ENCODE assay signal across 8 cellular contexts in the genomic region with DNA sequence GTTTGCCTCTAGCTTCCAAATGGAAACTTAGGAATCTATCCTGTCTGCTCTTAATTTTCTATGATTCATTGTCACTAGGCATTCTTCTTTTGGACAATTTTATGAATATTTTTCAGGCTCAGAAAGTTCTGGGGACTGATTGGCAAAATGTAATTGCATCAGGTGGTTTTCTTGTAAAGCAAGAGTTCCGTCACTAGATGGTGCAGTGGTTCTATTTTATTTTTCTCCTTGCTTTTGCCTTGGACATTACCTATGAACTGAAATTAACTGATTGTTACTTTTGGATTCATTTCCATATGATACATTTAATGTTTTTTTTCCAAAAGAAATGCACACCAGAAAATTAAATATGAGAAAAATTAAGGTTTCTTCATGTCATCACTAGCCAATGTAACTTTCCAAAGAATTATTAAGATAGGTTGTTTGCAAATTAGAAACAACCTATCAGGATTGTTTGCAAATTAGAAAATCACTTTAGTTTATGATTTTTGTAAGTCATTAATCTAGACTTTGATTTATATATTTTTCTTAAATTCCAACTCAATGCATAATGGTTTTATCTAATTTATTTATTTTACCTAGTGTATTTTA. TPM values are rescaled to one million over a fixed set of nuclear protein-coding genes. Genes with fewer than 3 reads are reported as not detected.
DNase-seq lines count a peak whose midpoint lies in the region; ATAC-seq and TF ChIP-seq lines count a peak whose summit lies in the region.

No MANE protein-coding gene starts in this region.

- H3K4me1 Mint-ChIP-seq in activated T-cell treated with anti-CD3 and anti-CD28 coated beads, Interleukin-2, amount 50 U/mL, for 24 hours (ENCODE audit: low read depth), result no peaks in the 10 kb centered on the region

- H3K36me3 Mint-ChIP-seq in activated T-cell treated with anti-CD3 and anti-CD28 coated beads, Interleukin-2, amount 50 U/mL, for 24 hours (ENCODE audit: low read depth), result no peaks in the 10 kb centered on the region

- intact Hi-C loops in left lung (cut with DNase I), result loop anchor here in 1 of 2 donors (10.0 kb wide), 1 partner anchor 1019 kb away; no protein-coding TSS in a partner anchor

- ATAC-seq in left lung (peak; percentile 69), GM19463 (IDR thresholded peaks at IDR 0.05; ENCODE audit: unreplicated experiment) (no peak)

- H3K27me3 Mint-ChIP-seq in activated T-cell treated with anti-CD3 and anti-CD28 coated beads, Interleukin-2, amount 50 U/mL, for 24 hours, result peaks cover 9% of the 10 kb centered on the region

- no peaks in the 10 kb centered on the region for H3K36me3 ChIP-seq in left lung

- DNase-seq in NCI-H748 (lab: John Stamatoyannopoulos, UW; ENCODE audit: unreplicated experiment), result peak; percentile 49
- no peak for DNase-seq in NCI-H748 treated with DMSO at 0.1 percent for 48 hours (lab: John Stamatoyannopoulos, UW)
- DNase-seq in NCI-H1105 (lab: John Stamatoyannopoulos, UW), result peak; percentile 15
- peak; percentile 63 for DNase-seq in astrocyte of the cerebellum (ENCODE audit: low read depth)
- no peak for DNase-seq in left lung
- no peak for DNase-seq in activated T-cell treated with anti-CD3 and anti-CD28 coated beads, Interleukin-2, amount 50 U/mL, for 24 hours
- DNase-seq in activated T-cell treated with anti-CD3 and anti-CD28 coated beads, Interleukin-2, amount 50 U/mL, for 1 hour, result no peak

- no peaks in the 10 kb centered on the region for H3K27me3 ChIP-seq in left lung

- H3K4me3 ChIP-seq in astrocyte of the cerebellum (ENCODE audit: low read depth, low read length) (no peak overlapping the region), left lung (no peak overlapping the region)

- H3K9me3 ChIP-seq in left lung, result no peaks in the 10 kb centered on the region

- no peaks in the 10 kb centered on the region for H3K9me3 Mint-ChIP-seq in activated T-cell treated with anti-CD3 and anti-CD28 coated beads, Interleukin-2, amount 50 U/mL, for 24 hours

- TF ChIP-seq CTCF in astrocyte of the cerebellum (IDR thresholded peaks at IDR 0.05; ENCODE audit: low read depth, low read length, missing control alignments) (peak; percentile 54), left lung (IDR thresholded peaks at IDR 0.05) (peak; percentile 53 to 59)

- H3K4me1 ChIP-seq in left lung, result peaks cover 7 to 33% of the 10 kb centered on the region in 2 donors

- H3K27ac ChIP-seq in left lung, result no peak overlapping the region

- H3K4me3 Mint-ChIP-seq in activated T-cell treated with anti-CD3 and anti-CD28 coated beads, Interleukin-2, amount 50 U/mL, for 24 hours, result no peak overlapping the region

- in situ Hi-C loops in astrocyte of the cerebellum (cut with HindIII; ENCODE audit: low sequenced_read_pairs), result no loop called here

- no peak overlapping the region for H3K27ac Mint-ChIP-seq in activated T-cell treated with anti-CD3 and anti-CD28 coated beads, Interleukin-2, amount 50 U/mL, for 24 hours

RNA-seq across cellular contexts. Expression of a gene that starts 48.0 kb away (rescaled TPM):
- 10 to 100 TPM in 1 of 2 donors, 1 to 10 TPM in 1; 5.4 to 10.1 TPM for total RNA-seq in left lung

Comparison
In these comparisons a context has a peak if more than half of its experiments do, and no peak if none do; other contexts are left out.
1. DNase-seq: peak in NCI-H748 (single experiment), NCI-H1105 (single experiment) and astrocyte of the cerebellum (single experiment); none in NCI-H748 treated with DMSO at 0.1 percent for 48 hours (single experiment), left lung (0 of 2), activated T-cell treated with anti-CD3 and anti-CD28 coated beads, Interleukin-2, amount 50 U/mL, for 24 hours (single experiment) and activated T-cell treated with anti-CD3 and anti-CD28 coated beads, Interleukin-2, amount 50 U/mL, for 1 hour (single experiment).